In genomic region chr7:149277871-149278270, GRCh38 we compare ENCODE assay signal across 22 cellular contexts.
"Had no signal": no experiment of that assay in that cellular context is flagged by ENCODE, and none has a peak within 500 bp of the region (broad histone marks: within the 10 kb centered on the region; RNA-seq: fewer than 3 reads in every experiment).

No MANE protein-coding gene starts in this region.

- H3K4me3 Mint-ChIP-seq: activated CD4-positive, alpha-beta memory T cell treated with anti-CD3 and anti-CD28 coated beads, Interleukin-2, amount 10 ng/mL, durations not matched to agents 7 days and 5 days; activated CD4-positive, alpha-beta T cell treated with anti-CD3 and anti-CD28 coated beads for 36 hours; activated CD4-positive, alpha-beta T cell treated with anti-CD3 and anti-CD28 coated beads, Interleukin-2, amount 10 ng/mL, durations not matched to agents 24 days and 14 days; activated naive CD8-positive, alpha-beta T cell; activated T-helper 17 cell treated with anti-CD3 and anti-CD28 coated beads, Interleukin-2, amount 50 U/mL, for 72 hours; central memory CD8-positive, alpha-beta T cell; dendritic cell treated with granulocyte-macrophage colony-stimulating factor and Interleukin-4, amounts not matched to agents 40 ng/mL and 50 ng/mL, for 4 days; endodermal cell had no signal

- DNase-seq: activated CD4-positive, alpha-beta memory T cell treated with anti-CD3 and anti-CD28 coated beads, Interleukin-2, amount 10 ng/mL, durations not matched to agents 7 days and 5 days; activated CD4-positive, alpha-beta T cell treated with anti-CD3 and anti-CD28 coated beads for 36 hours; activated CD4-positive, alpha-beta T cell treated with anti-CD3 and anti-CD28 coated beads, Interleukin-2, amount 10 ng/mL, durations not matched to agents 24 days and 14 days; activated CD4-positive, CD25-positive, alpha-beta regulatory T cell; activated CD4-positive, CD25-positive, alpha-beta regulatory T cell treated with anti-CD3 and anti-CD28 coated beads, Interleukin-2, amount 50 U/mL, for 72 hours; activated CD8-positive, alpha-beta memory T cell treated with anti-CD3 and anti-CD28 coated beads, Interleukin-2, amount 50 U/mL, for 48 hours; activated effector memory CD4-positive, alpha-beta T cell treated with Interleukin-2 at 50 U/mL for 16 hours; activated gamma-delta T cell treated with Interleukin-2 at 50 U/mL for 16 hours; activated naive CD4-positive, alpha-beta T cell treated with anti-CD3 and anti-CD28 coated beads, Interleukin-2, amount 50 U/mL, for 16 hours; activated naive CD4-positive, alpha-beta T cell treated with Interleukin-2 at 50 U/mL for 16 hours; amniotic stem cell; anterior cingulate cortex; brain microvascular endothelial cell; effector memory CD4-positive, alpha-beta T cell; endodermal cell; esophagus squamous epithelium; T-helper 1 cell; T-helper 2 cell had no signal

- H3K27ac Mint-ChIP-seq: activated CD4-positive, alpha-beta memory T cell treated with anti-CD3 and anti-CD28 coated beads, Interleukin-2, amount 10 ng/mL, durations not matched to agents 7 days and 5 days; activated CD4-positive, alpha-beta T cell treated with anti-CD3 and anti-CD28 coated beads for 36 hours; activated CD4-positive, alpha-beta T cell treated with anti-CD3 and anti-CD28 coated beads, Interleukin-2, amount 10 ng/mL, durations not matched to agents 24 days and 14 days; activated naive CD8-positive, alpha-beta T cell; activated T-helper 17 cell treated with anti-CD3 and anti-CD28 coated beads, Interleukin-2, amount 50 U/mL, for 72 hours; dendritic cell treated with granulocyte-macrophage colony-stimulating factor and Interleukin-4, amounts not matched to agents 40 ng/mL and 50 ng/mL, for 4 days; endodermal cell had no signal

- H3K9me3 Mint-ChIP-seq: activated CD4-positive, alpha-beta memory T cell treated with anti-CD3 and anti-CD28 coated beads, Interleukin-2, amount 10 ng/mL, durations not matched to agents 7 days and 5 days; activated CD4-positive, alpha-beta T cell treated with anti-CD3 and anti-CD28 coated beads, Interleukin-2, amount 10 ng/mL, durations not matched to agents 24 days and 14 days; activated T-helper 17 cell treated with anti-CD3 and anti-CD28 coated beads, Interleukin-2, amount 50 U/mL, for 72 hours; central memory CD8-positive, alpha-beta T cell; dendritic cell treated with granulocyte-macrophage colony-stimulating factor and Interleukin-4, amounts not matched to agents 40 ng/mL and 50 ng/mL, for 4 days had no signal

- H3K4me1 Mint-ChIP-seq: activated CD4-positive, alpha-beta memory T cell treated with anti-CD3 and anti-CD28 coated beads, Interleukin-2, amount 10 ng/mL, durations not matched to agents 7 days and 5 days; activated CD4-positive, alpha-beta T cell treated with anti-CD3 and anti-CD28 coated beads for 36 hours; activated CD4-positive, alpha-beta T cell treated with anti-CD3 and anti-CD28 coated beads, Interleukin-2, amount 10 ng/mL, durations not matched to agents 24 days and 14 days; endodermal cell had no signal

- ATAC-seq: activated CD4-positive, alpha-beta T cell treated with anti-CD3 and anti-CD28 coated beads for 36 hours; activated T-helper 17 cell treated with anti-CD3 and anti-CD28 coated beads, Interleukin-2, amount 50 U/mL, for 72 hours had no signal

- H3K27me3 Mint-ChIP-seq: activated CD4-positive, alpha-beta memory T cell treated with anti-CD3 and anti-CD28 coated beads, Interleukin-2, amount 10 ng/mL, durations not matched to agents 7 days and 5 days; activated CD4-positive, alpha-beta T cell treated with anti-CD3 and anti-CD28 coated beads for 36 hours; activated CD4-positive, alpha-beta T cell treated with anti-CD3 and anti-CD28 coated beads, Interleukin-2, amount 10 ng/mL, durations not matched to agents 24 days and 14 days; activated naive CD8-positive, alpha-beta T cell; activated T-helper 17 cell treated with anti-CD3 and anti-CD28 coated beads, Interleukin-2, amount 50 U/mL, for 72 hours; central memory CD8-positive, alpha-beta T cell; dendritic cell treated with granulocyte-macrophage colony-stimulating factor and Interleukin-4, amounts not matched to agents 40 ng/mL and 50 ng/mL, for 4 days had no signal
